ENCODE assay signal across 13 cellular contexts in genomic region chr3:71430941-71431552, GRCh38.
A peak's percentile ranks its signal among the peaks of the same experiment; 100 is the strongest.
DNase-seq lines count a peak whose midpoint lies in the region; ATAC-seq and TF ChIP-seq lines count a peak whose summit lies in the region.
"Had no signal": no experiment of that assay in that cellular context is flagged by ENCODE, and none has a peak within 500 bp of the region (broad histone marks: within the 10 kb centered on the region; RNA-seq: fewer than 3 reads in every experiment).

No MANE protein-coding gene starts in this region.

- peaks cover 61% of the 10 kb centered on the region for H3K36me3 Mint-ChIP-seq in CD4-positive, alpha-beta T cell (ENCODE audit: low read depth)

- H2AK5ac ChIP-seq in mesendoderm (ENCODE audit: low read length): no peak overlapping the region

- peak; percentile 51 for ATAC-seq in CD4-positive, alpha-beta T cell (ENCODE audit: poor library complexity)
- ATAC-seq in HG03469 (IDR thresholded peaks at IDR 0.05; ENCODE audit: unreplicated experiment): no peak
- no peak for ATAC-seq in GM18858 (IDR thresholded peaks at IDR 0.05; ENCODE audit: unreplicated experiment)
- ATAC-seq: Panc1 had no signal

- CTCF ChIA-PET in CD4-positive, alpha-beta T cell (lab: Charles Lee): interaction anchor here (0.9 kb wide), 1 partner anchor 14 kb away, joined by 3 read pairs; no protein-coding TSS in a partner anchor

- peaks cover 92% of the 10 kb centered on the region for H3K4me1 Mint-ChIP-seq in CD4-positive, alpha-beta T cell (ENCODE audit: low read depth)

- H3K4me3 Mint-ChIP-seq in CD4-positive, alpha-beta T cell: peak overlapping the region; percentile 58
- H3K4me3 Mint-ChIP-seq: CD14-positive monocyte had no signal

- DNase-seq in CD4-positive, alpha-beta T cell: no peak
- peak; percentile 54 for DNase-seq in HT1080 (ENCODE audit: low read depth)
- no peak for DNase-seq in ascending aorta (ENCODE audit: low spot score in 2 of 2)
- peak; percentile 26 for DNase-seq in mesendoderm
- DNase-seq in LoVo (ENCODE audit: low spot score): no peak
- no peak for DNase-seq in stimulated activated CD4-positive, alpha-beta T cell treated with anti-CD3 and anti-CD28 coated beads, Interleukin-1b, Interleukin-23, amount 100 ng/mL, for 48 hours
- DNase-seq: activated CD8-positive, alpha-beta memory T cell treated with anti-CD3 and anti-CD28 coated beads, Interleukin-2, amount 50 U/mL, for 4 hours; MV-4-11; stimulated activated CD4-positive, alpha-beta T cell treated with anti-CD3 and anti-CD28 coated beads, Interleukin-4, amount 100 ng/mL, for 24 hours had no signal

- H3K9me3 ChIP-seq in CD4-positive, alpha-beta T cell (ENCODE audit: control insufficient read depth, low read length): no peaks in the 10 kb centered on the region
- no peaks in the 10 kb centered on the region for H3K9me3 ChIP-seq in ascending aorta

- H3K56ac ChIP-seq in mesendoderm (ENCODE audit: low read length): no peak overlapping the region

- no peak overlapping the region for H4K5ac ChIP-seq in mesendoderm (ENCODE audit: low read length)

- no peak overlapping the region for H4K8ac ChIP-seq in mesendoderm (ENCODE audit: low read depth, low read length)

- no peak for TF ChIP-seq CTCF in CD4-positive, alpha-beta T cell (IDR thresholded peaks at IDR 0.05)
- no peak for TF ChIP-seq CTCF in ascending aorta (IDR thresholded peaks at IDR 0.05)

- POLR2A ChIA-PET in CD4-positive, alpha-beta T cell (lab: Charles Lee): interaction anchor here (0.6 to 7.7 kb wide), 7 partner anchors 9 to 151 kb away, joined by 3 to 79 read pairs (median 8); no protein-coding TSS in a partner anchor

- peak overlapping the region; percentile 91 for H3K27ac Mint-ChIP-seq in CD4-positive, alpha-beta T cell

- intact Hi-C loops in CD4-positive, alpha-beta T cell (cut with DNase I, micrococcal nuclease): loop anchor here (2.0 to 5.0 kb wide), 2 partner anchors 14 to 39 kb away; no protein-coding TSS in a partner anchor
- intact Hi-C loops in ascending aorta (cut with DNase I): loop anchor here (5.0 kb wide), 1 partner anchor 151 kb away; the partner anchor contains the start of gene FOXP1

- H3K4me3 ChIP-seq in ascending aorta (no peak overlapping the region), mesendoderm (ENCODE audit: low read length) (no peak overlapping the region)

- no CpG with 5 or more reads among the region's 7 CpGs for WGBS in mesendoderm (ENCODE audit: extremely low coverage, insufficient coverage, low lambda C conversion rate)

- no peaks in the 10 kb centered on the region for H3K27me3 ChIP-seq in CD4-positive, alpha-beta T cell (ENCODE audit: control insufficient read depth, insufficient read depth, low read length)
- H3K27me3 ChIP-seq in ascending aorta (no peaks in the 10 kb centered on the region), mesendoderm (ENCODE audit: insufficient read depth, low read length, poor library complexity) (no peaks in the 10 kb centered on the region)

- peak overlapping the region; percentile 79 for H3K27ac ChIP-seq in CD4-positive, alpha-beta T cell (ENCODE audit: low read depth, low read length)
- H3K27ac ChIP-seq in ascending aorta (peak overlapping the region; percentile 28 to 59), mesendoderm (ENCODE audit: low read depth, low read length) (no peak overlapping the region)

- H2BK5ac ChIP-seq in mesendoderm (ENCODE audit: low read length): no peak overlapping the region

- no peak overlapping the region for H3K23ac ChIP-seq in mesendoderm (ENCODE audit: low read length)

- H3K27me3 Mint-ChIP-seq in CD4-positive, alpha-beta T cell: no peaks in the 10 kb centered on the region

- H3K36me3 ChIP-seq in ascending aorta (no peaks in the 10 kb centered on the region), mesendoderm (ENCODE audit: control insufficient read depth, insufficient read depth, low read length) (no peaks in the 10 kb centered on the region)

- H3K4me1 ChIP-seq in ascending aorta (peaks cover 9 to 26% of the 10 kb centered on the region in 2 donors), mesendoderm (ENCODE audit: control insufficient read depth, low read depth, low read length) (peaks cover 8% of the 10 kb centered on the region)

- no peak overlapping the region for H3K18ac ChIP-seq in mesendoderm (ENCODE audit: low read length)

- no peak overlapping the region for H3K9ac ChIP-seq in mesendoderm (ENCODE audit: low read length)

- H2BK120ac ChIP-seq in mesendoderm (ENCODE audit: low read depth, low read length): no peak overlapping the region

- no peak overlapping the region for H3K4me2 ChIP-seq in mesendoderm (ENCODE audit: low read length)

- no peak overlapping the region for H2BK15ac ChIP-seq in mesendoderm (replicated peaks; ENCODE audit: low read depth)

- H3K79me1 ChIP-seq in mesendoderm (ENCODE audit: low read length): no peaks in the 10 kb centered on the region

- no peaks in the 10 kb centered on the region for H3K79me2 ChIP-seq in mesendoderm (ENCODE audit: control insufficient read depth, insufficient read depth, low read length)

- H3K4ac ChIP-seq in mesendoderm (ENCODE audit: low read depth, low read length): no peak overlapping the region

- no peaks in the 10 kb centered on the region for H3K9me3 Mint-ChIP-seq in CD4-positive, alpha-beta T cell
- H3K9me3 Mint-ChIP-seq: CD14-positive monocyte had no signal

Comparison
In these comparisons a context has a peak if more than half of its experiments do, and no peak if none do; other contexts are left out.
1. DNase-seq: peak in HT1080 (single experiment) and mesendoderm (single experiment); none in CD4-positive, alpha-beta T cell (0 of 10), ascending aorta (0 of 2), LoVo (single experiment) and stimulated activated CD4-positive, alpha-beta T cell treated with anti-CD3 and anti-CD28 coated beads, Interleukin-1b, Interleukin-23, amount 100 ng/mL, for 48 hours (single experiment).